15 cellular contexts compared by ENCODE assay signal in genomic region chr15:70279096-70279495, GRCh38.
DNase-seq lines count a peak whose midpoint lies in the region; ATAC-seq and TF ChIP-seq lines count a peak whose summit lies in the region.
"Had no signal": no experiment of that assay in that cellular context is flagged by ENCODE, and none has a peak within 500 bp of the region (broad histone marks: within the 10 kb centered on the region; RNA-seq: fewer than 3 reads in every experiment).

No MANE protein-coding gene starts in this region.

- no peaks in the 10 kb centered on the region for H3K36me3 ChIP-seq in RWPE2 (ENCODE audit: low read depth)

- intact Hi-C loops in natural killer cell (cut with micrococcal nuclease) (no loop called here), posterior vena cava (cut with DNase I) (no loop called here)

- peak; percentile 20 for DNase-seq in natural killer cell treated with Interleukin-12 subunit alpha and Interleukin-12 subunit beta and Interleukin-15 and Interleukin-18, amount 100 ng/mL, for 72 hours (ENCODE audit: low spot score)
- DNase-seq in natural killer cell (no peak), RWPE2 (ENCODE audit: low spot score) (peak; percentile 13), posterior vena cava (ENCODE audit: low spot score) (peak; percentile 25), NCI-H187 treated with DMSO at 0.1 percent for 48 hours (lab: John Stamatoyannopoulos, UW) (no peak)
- no peak for DNase-seq in activated CD4-positive, CD25-positive, alpha-beta regulatory T cell (lab: John Stamatoyannopoulos, UW)
- DNase-seq: C1 segment of cervical spinal cord; Caco-2; CD4-positive, CD25-positive, alpha-beta regulatory T cell; CD8-positive, alpha-beta T cell; DMS153; DND-41; GM23248; H7; HCEC 1CT had no signal

- no peak overlapping the region for H3K27ac Mint-ChIP-seq in natural killer cell treated with Interleukin-12 subunit alpha and Interleukin-12 subunit beta and Interleukin-15 and Interleukin-18, amount 100 ng/mL, for 72 hours
- H3K27ac Mint-ChIP-seq in natural killer cell, result no peak overlapping the region
- H3K27ac Mint-ChIP-seq: CD4-positive, CD25-positive, alpha-beta regulatory T cell; CD8-positive, alpha-beta T cell had no signal

- no peak overlapping the region for H3K27ac ChIP-seq in RWPE2 (ENCODE audit: poor library complexity, severe bottlenecking)
- H3K27ac ChIP-seq: GM23248 had no signal

- no peak for TF ChIP-seq CTCF in natural killer cell (IDR thresholded peaks at IDR 0.05)
- no peak for TF ChIP-seq CTCF in RWPE2 (IDR thresholded peaks at IDR 0.05; ENCODE audit: poor library complexity, severe bottlenecking)

- no peak for ATAC-seq in natural killer cell treated with Interleukin-12 subunit alpha and Interleukin-12 subunit beta and Interleukin-15 and Interleukin-18, amount 100 ng/mL, for 72 hours
- no peak for ATAC-seq in natural killer cell
- no peak for ATAC-seq in RWPE2 (ENCODE audit: low read depth)
- ATAC-seq: CD8-positive, alpha-beta T cell had no signal

- H3K9me3 Mint-ChIP-seq in natural killer cell treated with Interleukin-12 subunit alpha and Interleukin-12 subunit beta and Interleukin-15 and Interleukin-18, amount 100 ng/mL, for 72 hours, result no peaks in the 10 kb centered on the region
- peaks cover 0 to 4% of the 10 kb centered on the region in 2 donors for H3K9me3 Mint-ChIP-seq in natural killer cell
- H3K9me3 Mint-ChIP-seq: CD4-positive, CD25-positive, alpha-beta regulatory T cell; CD8-positive, alpha-beta T cell had no signal

- no peaks in the 10 kb centered on the region for H3K36me3 Mint-ChIP-seq in natural killer cell treated with Interleukin-12 subunit alpha and Interleukin-12 subunit beta and Interleukin-15 and Interleukin-18, amount 100 ng/mL, for 72 hours
- H3K36me3 Mint-ChIP-seq in natural killer cell, result no peaks in the 10 kb centered on the region
- H3K36me3 Mint-ChIP-seq: CD8-positive, alpha-beta T cell had no signal

- peaks cover 0 to 2% of the 10 kb centered on the region in 2 donors for H3K4me1 Mint-ChIP-seq in natural killer cell treated with Interleukin-12 subunit alpha and Interleukin-12 subunit beta and Interleukin-15 and Interleukin-18, amount 100 ng/mL, for 72 hours (ENCODE audit: low read depth in 2 of 2)
- H3K4me1 Mint-ChIP-seq in natural killer cell, result no peaks in the 10 kb centered on the region

- no peaks in the 10 kb centered on the region for H3K4me1 ChIP-seq in RWPE2 (ENCODE audit: insufficient read depth, poor library complexity, severe bottlenecking)
- H3K4me1 ChIP-seq: Caco-2 had no signal

- no peak overlapping the region for H3K4me3 Mint-ChIP-seq in natural killer cell treated with Interleukin-12 subunit alpha and Interleukin-12 subunit beta and Interleukin-15 and Interleukin-18, amount 100 ng/mL, for 72 hours
- H3K4me3 Mint-ChIP-seq in natural killer cell, result no peak overlapping the region
- H3K4me3 Mint-ChIP-seq: CD4-positive, CD25-positive, alpha-beta regulatory T cell; CD8-positive, alpha-beta T cell had no signal

- H3K27me3 ChIP-seq in RWPE2 (ENCODE audit: insufficient read depth, poor library complexity, severe bottlenecking), result no peaks in the 10 kb centered on the region

- peaks cover 33 to 42% of the 10 kb centered on the region in 2 donors for H3K27me3 Mint-ChIP-seq in natural killer cell treated with Interleukin-12 subunit alpha and Interleukin-12 subunit beta and Interleukin-15 and Interleukin-18, amount 100 ng/mL, for 72 hours
- peaks cover 36 to 43% of the 10 kb centered on the region in 2 donors for H3K27me3 Mint-ChIP-seq in natural killer cell (ENCODE audit: low read depth in 2 of 2)
- H3K27me3 Mint-ChIP-seq: CD4-positive, CD25-positive, alpha-beta regulatory T cell had no signal

- no peaks in the 10 kb centered on the region for H3K9me3 ChIP-seq in RWPE2 (ENCODE audit: severe bottlenecking)
- H3K9me3 ChIP-seq: Caco-2 had no signal

- no peak overlapping the region for H3K4me3 ChIP-seq in RWPE2 (ENCODE audit: severe bottlenecking)
- H3K4me3 ChIP-seq: GM23248 had no signal

Comparison
In these comparisons a context has a peak if more than half of its experiments do, and no peak if none do; other contexts are left out.
1. DNase-seq: peak in natural killer cell treated with Interleukin-12 subunit alpha and Interleukin-12 subunit beta and Interleukin-15 and Interleukin-18, amount 100 ng/mL, for 72 hours (single experiment), RWPE2 (single experiment) and posterior vena cava (single experiment); none in natural killer cell (single experiment), activated CD4-positive, CD25-positive, alpha-beta regulatory T cell (0 of 4) and NCI-H187 treated with DMSO at 0.1 percent for 48 hours (single experiment).